22 cellular contexts compared by ENCODE assay signal in genomic region chr4:173485164-173485563, GRCh38. TPM values are rescaled to one million over a fixed set of nuclear protein-coding genes. Genes with fewer than 3 reads are reported as not detected.
DNase-seq lines count a peak whose midpoint lies in the region; ATAC-seq and TF ChIP-seq lines count a peak whose summit lies in the region.
"Had no signal": no experiment of that assay in that cellular context is flagged by ENCODE, and none has a peak within 500 bp of the region (broad histone marks: within the 10 kb centered on the region; RNA-seq: fewer than 3 reads in every experiment).

No MANE protein-coding gene starts in this region.

- no peak overlapping the region for H2AFZ ChIP-seq in IMR-90 (replicated peaks; ENCODE audit: low read length, poor library complexity)

- DNase-seq in activated CD4-positive, alpha-beta T cell treated with anti-CD3 and anti-CD28 coated beads, Interleukin-2, amount 10 ng/mL, durations not matched to agents 24 days and 14 days: peak; percentile 70
- DNase-seq in activated CD4-positive, alpha-beta T cell treated with anti-CD3 and anti-CD28 coated beads, Interleukin-2, amount 50 U/mL, for 4 hours: no peak
- peak; percentile 39 for DNase-seq in IMR-90
- DNase-seq in islet precursor cell: peak; percentile 88
- no peak for DNase-seq in left lung
- no peak for DNase-seq in aorta
- no peak for DNase-seq in sigmoid colon
- DNase-seq: colonic mucosa, DMS153, gastrocnemius medialis, left ventricle myocardium superior, NCI-H1930, NCI-H526, occipital lobe, right cardiac atrium, SJCRH30, upper lobe of right lung had no signal

- POLR2A ChIA-PET in IMR-90 (lab: Charles Lee; ENCODE audit: unreplicated experiment): no interaction called here

- no peak for TF ChIP-seq POLR2A in IMR-90 (IDR thresholded peaks at IDR 0.05; ENCODE audit: low read depth, low read length)
- TF ChIP-seq POLR2A in sigmoid colon (IDR thresholded peaks at IDR 0.05): no peak

- H4K91ac ChIP-seq in IMR-90 (ENCODE audit: insufficient read depth, low read depth, low read length): no peak overlapping the region

- dilution Hi-C loops in IMR-90 (cut with HindIII; ENCODE audit: low sequenced_read_pairs, unreplicated experiment): no loop called here

- in situ Hi-C loops in IMR-90 (cut with MboI; ENCODE audit: low sequenced_read_pairs): no loop called here

- BruUV-seq in IMR-90 (replicated peaks; lab: Mats Ljungman, UMichigan): no TSS peak

- no peak overlapping the region for H3K4ac ChIP-seq in IMR-90 (ENCODE audit: low read depth, low read length)

- no peak for TF ChIP-seq EP300 in sigmoid colon (IDR thresholded peaks at IDR 0.05)

- H3K4me3 ChIP-seq in IMR-90 (ENCODE audit: insufficient read depth, low read depth, low read length) (no peak overlapping the region), left lung (no peak overlapping the region), aorta (ENCODE audit: low read length in 2 of 2) (no peak overlapping the region), sigmoid colon (no peak overlapping the region)
- H3K4me3 ChIP-seq: A549, colonic mucosa, gastrocnemius medialis, SJCRH30, upper lobe of right lung had no signal

- no peak overlapping the region for H3K27ac ChIP-seq in IMR-90 (ENCODE audit: insufficient read depth, low read length)
- no peak overlapping the region for H3K27ac ChIP-seq in left lung
- H3K27ac ChIP-seq in aorta (ENCODE audit: low read depth in 1 of 2, low read length in 2 of 2): no peak overlapping the region
- H3K27ac ChIP-seq in sigmoid colon: peak overlapping the region in 2 of 4 donors; percentile 55 to 61
- H3K27ac ChIP-seq: A549, colonic mucosa, gastrocnemius medialis, SJCRH30, upper lobe of right lung had no signal

- H3K9me3 ChIP-seq in IMR-90 (ENCODE audit: control insufficient read depth, insufficient read depth, low read length): no peaks in the 10 kb centered on the region
- no peaks in the 10 kb centered on the region for H3K9me3 ChIP-seq in left lung
- H3K9me3 ChIP-seq in aorta (ENCODE audit: control insufficient read depth, low read length): no peaks in the 10 kb centered on the region
- H3K9me3 ChIP-seq in sigmoid colon: no peaks in the 10 kb centered on the region
- H3K9me3 ChIP-seq: A549, colonic mucosa, gastrocnemius medialis, SJCRH30, upper lobe of right lung had no signal

- ATAC-seq in IMR-90 (ENCODE audit: low read depth): no peak
- ATAC-seq in activated T-helper 17 cell treated with anti-CD3 and anti-CD28 coated beads, Interleukin-2, amount 50 U/mL, for 72 hours (replicated peaks): peak; percentile 66
- no peak for ATAC-seq in left lung
- no peak for ATAC-seq in aorta (ENCODE audit: low FRiP score)
- ATAC-seq: A549, left ventricle myocardium superior, right cardiac atrium, upper lobe of right lung had no signal

- H3K79me1 ChIP-seq in IMR-90 (ENCODE audit: low read depth in 1 of 2, low read length in 2 of 2): no peaks in the 10 kb centered on the region

- no peak overlapping the region for H3K23ac ChIP-seq in IMR-90 (ENCODE audit: low read depth, low read length)

- H3K4me1 Mint-ChIP-seq in activated CD4-positive, alpha-beta T cell treated with anti-CD3 and anti-CD28 coated beads, Interleukin-2, amount 10 ng/mL, durations not matched to agents 24 days and 14 days: no peaks in the 10 kb centered on the region
- H3K4me1 Mint-ChIP-seq in activated T-helper 17 cell treated with anti-CD3 and anti-CD28 coated beads, Interleukin-2, amount 50 U/mL, for 72 hours: no peaks in the 10 kb centered on the region

- no peak overlapping the region for H3K4me3 Mint-ChIP-seq in activated CD4-positive, alpha-beta T cell treated with anti-CD3 and anti-CD28 coated beads, Interleukin-2, amount 10 ng/mL, durations not matched to agents 24 days and 14 days
- H3K4me3 Mint-ChIP-seq in activated T-helper 17 cell treated with anti-CD3 and anti-CD28 coated beads, Interleukin-2, amount 50 U/mL, for 72 hours: no peak overlapping the region
- H3K4me3 Mint-ChIP-seq: CD14-positive monocyte; stimulated activated naive CD8-positive, alpha-beta T cell treated with anti-CD3 and anti-CD28 coated beads, Interleukin-15, Interleukin-2, amounts not matched to agents 100 ng/mL and 50 ng/mL, for 24 hours had no signal

- H4K8ac ChIP-seq in IMR-90 (ENCODE audit: low read depth in 2 of 2, low read length in 2 of 2): no peak overlapping the region

- no peak overlapping the region for H3K56ac ChIP-seq in IMR-90 (ENCODE audit: extremely low read depth, insufficient read depth, low read length)

- TF ChIP-seq CTCF in IMR-90 (conservative IDR thresholded peaks at IDR 0.05; ENCODE audit: low read depth, low read length): no peak
- no peak for TF ChIP-seq CTCF in left lung (IDR thresholded peaks at IDR 0.05)
- TF ChIP-seq CTCF in sigmoid colon (IDR thresholded peaks at IDR 0.05): no peak

- peaks cover 10% of the 10 kb centered on the region for H3K4me1 ChIP-seq in IMR-90 (ENCODE audit: control insufficient read depth, insufficient read depth, low read length)
- H3K4me1 ChIP-seq in left lung: peaks cover 2 to 8% of the 10 kb centered on the region in 2 donors
- H3K4me1 ChIP-seq in aorta (ENCODE audit: control insufficient read depth in 1 of 2, insufficient read depth in 2 of 2, low read length in 2 of 2): peaks cover 0 to 2% of the 10 kb centered on the region in 2 donors
- peaks cover 0 to 31% (median 24%) of the 10 kb centered on the region in 4 donors for H3K4me1 ChIP-seq in sigmoid colon
- H3K4me1 ChIP-seq: A549, colonic mucosa, gastrocnemius medialis, upper lobe of right lung had no signal

- H3K27me3 ChIP-seq in IMR-90 (ENCODE audit: control insufficient read depth, insufficient read depth, low read length): peaks cover 2% of the 10 kb centered on the region; the same call in 1 of the 2 replicates
- no peaks in the 10 kb centered on the region for H3K27me3 ChIP-seq in left lung
- no peaks in the 10 kb centered on the region for H3K27me3 ChIP-seq in aorta (ENCODE audit: control insufficient read depth in 1 of 2, insufficient read depth in 2 of 2, low read length in 1 of 2)
- H3K27me3 ChIP-seq in sigmoid colon: no peaks in the 10 kb centered on the region
- H3K27me3 ChIP-seq: colonic mucosa, gastrocnemius medialis, SJCRH30, upper lobe of right lung had no signal

- H3K27me3 Mint-ChIP-seq in activated CD4-positive, alpha-beta T cell treated with anti-CD3 and anti-CD28 coated beads, Interleukin-2, amount 10 ng/mL, durations not matched to agents 24 days and 14 days: peaks cover 1% of the 10 kb centered on the region
- no peaks in the 10 kb centered on the region for H3K27me3 Mint-ChIP-seq in activated T-helper 17 cell treated with anti-CD3 and anti-CD28 coated beads, Interleukin-2, amount 50 U/mL, for 72 hours

- no peaks in the 10 kb centered on the region for H3K9me3 Mint-ChIP-seq in activated CD4-positive, alpha-beta T cell treated with anti-CD3 and anti-CD28 coated beads, Interleukin-2, amount 10 ng/mL, durations not matched to agents 24 days and 14 days
- no peaks in the 10 kb centered on the region for H3K9me3 Mint-ChIP-seq in activated T-helper 17 cell treated with anti-CD3 and anti-CD28 coated beads, Interleukin-2, amount 50 U/mL, for 72 hours
- H3K9me3 Mint-ChIP-seq: CD14-positive monocyte; stimulated activated naive CD8-positive, alpha-beta T cell treated with anti-CD3 and anti-CD28 coated beads, Interleukin-15, Interleukin-2, amounts not matched to agents 100 ng/mL and 50 ng/mL, for 24 hours had no signal

- H4K5ac ChIP-seq in IMR-90 (ENCODE audit: low read depth, low read length): no peak overlapping the region; the same call in 1 of the 2 replicates

- no CpG with 5 or more reads among the region's 1 CpG for WGBS in IMR-90 (ENCODE audit: extremely low coverage in 2 of 2, insufficient read length in 1 of 2), 2 experiments
- 94 to 96% methylated on average over 1 of the region's 1 CpG for WGBS in aorta, 2 donors
- WGBS in sigmoid colon, 2 donors: 44 to 81% methylated on average over 1 of the region's 1 CpG

- H3K36me3 Mint-ChIP-seq in activated CD4-positive, alpha-beta T cell treated with anti-CD3 and anti-CD28 coated beads, Interleukin-2, amount 10 ng/mL, durations not matched to agents 24 days and 14 days (ENCODE audit: low read depth): no peaks in the 10 kb centered on the region
- H3K36me3 Mint-ChIP-seq in activated T-helper 17 cell treated with anti-CD3 and anti-CD28 coated beads, Interleukin-2, amount 50 U/mL, for 72 hours (ENCODE audit: low read depth): no peaks in the 10 kb centered on the region
- H3K36me3 Mint-ChIP-seq: CD14-positive monocyte had no signal

- H4K20me1 ChIP-seq in IMR-90 (ENCODE audit: insufficient read depth, low read length): no peaks in the 10 kb centered on the region

- no peak overlapping the region for H2AK9ac ChIP-seq in IMR-90 (replicated peaks; ENCODE audit: low read depth, low read length, poor library complexity)

- no peak for TF ChIP-seq RAD21 in IMR-90 (IDR thresholded peaks at IDR 0.05; ENCODE audit: low read length)

- no peak overlapping the region for H3K27ac Mint-ChIP-seq in activated CD4-positive, alpha-beta T cell treated with anti-CD3 and anti-CD28 coated beads, Interleukin-2, amount 10 ng/mL, durations not matched to agents 24 days and 14 days
- no peak overlapping the region for H3K27ac Mint-ChIP-seq in activated T-helper 17 cell treated with anti-CD3 and anti-CD28 coated beads, Interleukin-2, amount 50 U/mL, for 72 hours
- H3K27ac Mint-ChIP-seq: CD14-positive monocyte; stimulated activated naive CD8-positive, alpha-beta T cell treated with anti-CD3 and anti-CD28 coated beads, Interleukin-15, Interleukin-2, amounts not matched to agents 100 ng/mL and 50 ng/mL, for 24 hours had no signal

- CTCF ChIA-PET in IMR-90 (lab: Yijun Ruan, JAX): no interaction called here

- H2BK20ac ChIP-seq in IMR-90 (ENCODE audit: low read depth, low read length): no peak overlapping the region

- no peak overlapping the region for H2BK5ac ChIP-seq in IMR-90 (ENCODE audit: low read depth, low read length, poor library complexity, severe bottlenecking)

- H3K36me3 ChIP-seq in IMR-90 (ENCODE audit: control insufficient read depth, insufficient read depth, low read length) (no peaks in the 10 kb centered on the region), left lung (no peaks in the 10 kb centered on the region), aorta (ENCODE audit: control insufficient read depth in 1 of 2, insufficient read depth in 2 of 2, low read length in 1 of 2) (no peaks in the 10 kb centered on the region), sigmoid colon (no peaks in the 10 kb centered on the region)
- H3K36me3 ChIP-seq: colonic mucosa, gastrocnemius medialis, SJCRH30, upper lobe of right lung had no signal

- H3K9me1 ChIP-seq in IMR-90 (ENCODE audit: insufficient read depth, low read length): no peaks in the 10 kb centered on the region

- no peak overlapping the region for H3K9ac ChIP-seq in IMR-90 (ENCODE audit: low read depth, low read length)

- intact Hi-C loops in activated CD4-positive, alpha-beta T cell treated with anti-CD3 and anti-CD28 coated beads, Interleukin-2, amount 10 ng/mL, durations not matched to agents 24 days and 14 days (cut with micrococcal nuclease): no loop called here
- intact Hi-C loops in IMR-90 (cut with micrococcal nuclease) (no loop called here), left lung (cut with DNase I) (no loop called here), aorta (cut with DNase I) (no loop called here), sigmoid colon (cut with DNase I) (no loop called here)

- H3K4me2 ChIP-seq in IMR-90 (ENCODE audit: low read depth, low read length): no peak overlapping the region
- H3K4me2 ChIP-seq: A549 had no signal

- H3K18ac ChIP-seq in IMR-90 (ENCODE audit: low read depth, low read length): 0 out of 2 replicates have a peak overlapping the region, but pooled peaks have one; percentile 16

- H2AK5ac ChIP-seq in IMR-90 (ENCODE audit: low read depth, low read length): no peak overlapping the region

- H2BK15ac ChIP-seq in IMR-90 (ENCODE audit: low read depth, low read length): no peak overlapping the region

- H2BK120ac ChIP-seq in IMR-90 (ENCODE audit: low read depth, low read length): no peak overlapping the region

- H3K14ac ChIP-seq in IMR-90 (replicated peaks; ENCODE audit: low read depth, low read length): no peak overlapping the region

RNA-seq across cellular contexts. Expression of gene HAND2, which starts 44.9 kb away (rescaled TPM):
- not detected in 2 replicates for total RNA-seq in activated CD4-positive, alpha-beta T cell treated with anti-CD3 and anti-CD28 coated beads, Interleukin-2, amount 10 ng/mL, durations not matched to agents 24 days and 14 days
- 0.36 and 0.56 TPM in 2 replicates for total RNA-seq in IMR-90 (2012; rRNA removed)
- 0.67 and 0.97 TPM in 2 replicates for polyA plus RNA-seq in IMR-90 (2012; rRNA removed)
- 0.71 and 1.9 TPM in 2 replicates for polyA plus RNA-seq in IMR-90 (2012; cell fraction: cytosol; rRNA removed)
- 0.57 and 1.4 TPM in 2 replicates for polyA plus RNA-seq in IMR-90 (2012; cell fraction: nucleus; rRNA removed; ENCODE audit: low replicate concordance)
- total RNA-seq in activated T-helper 17 cell treated with anti-CD3 and anti-CD28 coated beads, Interleukin-2, amount 50 U/mL, for 72 hours: not detected
- not detected for total RNA-seq in left lung
- 10 to 100 TPM in 1 of 2 donors, 1 to 10 TPM in 1; 5.2 to 19.5 TPM for total RNA-seq in aorta
- polyA plus RNA-seq in aorta: 10 to 100 TPM; 17.0 to 36.7 TPM
- 100 to 1,000 TPM; 141 to 224 (median 180) TPM for total RNA-seq in sigmoid colon
- 10 to 100 TPM in 1 of 3 donors, 1 to 10 TPM in 1, under 1 TPM in 1; 0.46 to 17.4 (median 7.2) TPM for polyA plus RNA-seq in sigmoid colon
- total RNA-seq: occipital lobe, OCI-LY7, upper lobe of right lung had no signal
- polyA plus RNA-seq: CD14-positive monocyte had no signal

Comparison
In these comparisons a context has a peak if more than half of its experiments do, and no peak if none do; other contexts are left out.
1. DNase-seq: peak in activated CD4-positive, alpha-beta T cell treated with anti-CD3 and anti-CD28 coated beads, Interleukin-2, amount 10 ng/mL, durations not matched to agents 24 days and 14 days (single experiment), IMR-90 (single experiment) and islet precursor cell (single experiment); none in activated CD4-positive, alpha-beta T cell treated with anti-CD3 and anti-CD28 coated beads, Interleukin-2, amount 50 U/mL, for 4 hours (0 of 2), left lung (0 of 2), aorta (0 of 2) and sigmoid colon (single experiment).
2. RNA of gene HAND2, which starts 44.9 kb away (total RNA-seq): 141 to 224 TPM in sigmoid colon; 5.2 to 19.5 TPM in aorta, 0.36 to 0.56 TPM in IMR-90, not detected in left lung, not detected in activated CD4-positive, alpha-beta T cell treated with anti-CD3 and anti-CD28 coated beads, Interleukin-2, amount 10 ng/mL, durations not matched to agents 24 days and 14 days and not detected in activated T-helper 17 cell treated with anti-CD3 and anti-CD28 coated beads, Interleukin-2, amount 50 U/mL, for 72 hours; every median in the first group is over 4 times any median in the second.